Comparison of ENCODE assay signal across 2 cellular contexts in the genomic region with DNA sequence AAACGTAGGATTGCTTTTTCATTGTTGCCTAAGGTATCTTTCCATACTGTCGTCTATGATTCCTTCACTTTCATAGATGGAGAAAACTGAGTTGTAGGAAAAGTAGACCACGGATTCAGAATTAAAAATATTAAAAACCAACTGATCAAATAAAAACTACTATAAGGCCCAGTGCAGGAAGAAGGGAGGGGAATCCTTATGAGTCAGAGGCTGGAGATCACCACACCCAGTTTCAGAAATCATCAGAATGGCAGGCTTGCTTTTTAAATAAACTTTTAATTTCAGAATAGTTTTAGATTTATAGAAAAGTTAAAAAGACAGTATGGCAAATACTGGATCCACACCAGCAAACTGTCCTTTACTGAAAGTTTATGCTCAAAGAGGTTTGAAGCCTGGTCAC.
TF ChIP-seq lines count a peak whose summit lies in the region.

No MANE protein-coding gene starts in this region.

TF ChIP-seq in H1, 55 proteins besides CTCF, POLR2A, EP300 and RAD21:
- TF ChIP-seq SIN3A (conservative IDR thresholded peaks at IDR 0.05 in 1 of 2, IDR thresholded peaks at IDR 0.05 in 1 of 2; ENCODE audit: low read depth in 1 of 2, low read length in 2 of 2) (no peak), SP1 (IDR thresholded peaks at IDR 0.05; ENCODE audit: low read depth, low read length) (no peak), GABPA (IDR thresholded peaks at IDR 0.05; ENCODE audit: borderline replicate concordance, insufficient read depth, low read length) (no peak), FOSL1 (IDR thresholded peaks at IDR 0.05; ENCODE audit: insufficient read depth, low read depth, low read length) (no peak), CBX8 (IDR thresholded peaks at IDR 0.05; ENCODE audit: borderline replicate concordance, low read depth, low read length) (no peak), YY1 (IDR thresholded peaks at IDR 0.05; ENCODE audit: low read depth, low read length) (no peak), ASH2L (IDR thresholded peaks at IDR 0.05; ENCODE audit: low read length) (no peak), GTF2F1 (IDR thresholded peaks at IDR 0.05; ENCODE audit: borderline replicate concordance, low read depth, low read length) (no peak), CEBPB (IDR thresholded peaks at IDR 0.05; ENCODE audit: low read depth, low read length) (no peak), CHD1 (IDR thresholded peaks at IDR 0.05; ENCODE audit: low read depth, low read length) (no peak)
- TF ChIP-seq, protein P1, sequence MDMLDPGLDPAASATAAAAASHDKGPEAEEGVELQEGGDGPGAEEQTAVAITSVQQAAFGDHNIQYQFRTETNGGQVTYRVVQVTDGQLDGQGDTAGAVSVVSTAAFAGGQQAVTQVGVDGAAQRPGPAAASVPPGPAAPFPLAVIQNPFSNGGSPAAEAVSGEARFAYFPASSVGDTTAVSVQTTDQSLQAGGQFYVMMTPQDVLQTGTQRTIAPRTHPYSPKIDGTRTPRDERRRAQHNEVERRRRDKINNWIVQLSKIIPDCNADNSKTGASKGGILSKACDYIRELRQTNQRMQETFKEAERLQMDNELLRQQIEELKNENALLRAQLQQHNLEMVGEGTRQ (IDR thresholded peaks at IDR 0.05; ENCODE audit: low read length): no peak

TF ChIP-seq in HepG2, 621 proteins besides CTCF, POLR2A, EP300 and RAD21:
- TF ChIP-seq HHEX (CRISPR knock-in tag; IDR thresholded peaks at IDR 0.05): no peak
- no peak for TF ChIP-seq CREB1 (IDR thresholded peaks at IDR 0.05)
- TF ChIP-seq CREB1 (CRISPR knock-in tag; IDR thresholded peaks at IDR 0.05): no peak
- no peak for TF ChIP-seq ZNF24 (IDR thresholded peaks at IDR 0.05)
- TF ChIP-seq TGIF2 (CRISPR knock-in tag; IDR thresholded peaks at IDR 0.05): no peak
- TF ChIP-seq ZFP36L2 (CRISPR knock-in tag; IDR thresholded peaks at IDR 0.05): no peak
- TF ChIP-seq KMT2B (CRISPR knock-in tag; IDR thresholded peaks at IDR 0.05): no peak
- no peak for TF ChIP-seq SOX13 (IDR thresholded peaks at IDR 0.05)
- no peak for TF ChIP-seq SOX13 (CRISPR knock-in tag; conservative IDR thresholded peaks at IDR 0.05 in 1 of 2, IDR thresholded peaks at IDR 0.05 in 1 of 2)
- no peak for TF ChIP-seq RORA (CRISPR knock-in tag; IDR thresholded peaks at IDR 0.05)
TF ChIP-seq in HepG2: peak in this region for 0.
